In the genomic region with DNA sequence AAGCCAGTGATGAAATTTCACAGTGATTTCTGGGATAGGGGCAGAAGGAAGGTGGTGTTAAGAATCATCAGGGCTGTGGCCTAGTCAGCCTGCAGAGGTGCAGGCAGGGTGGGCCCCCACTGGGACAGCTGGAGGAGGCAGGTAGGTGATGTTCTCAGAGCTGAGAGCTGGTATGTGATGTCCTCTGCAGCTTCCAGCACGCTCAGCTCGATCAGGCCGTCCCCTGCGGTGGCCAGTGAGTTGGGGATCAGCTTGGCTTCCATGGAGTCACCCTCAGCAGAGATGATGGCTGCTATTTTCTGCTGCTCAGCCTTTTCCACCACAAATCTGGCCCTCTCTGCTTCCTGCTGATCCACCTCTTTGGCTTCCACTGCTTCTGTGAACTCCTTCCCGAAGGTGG, we compare ENCODE assay signal across 27 cellular contexts.
"Had no signal": no experiment of that assay in that cellular context is flagged by ENCODE, and none has a peak within 500 bp of the region (broad histone marks: within the 10 kb centered on the region; RNA-seq: fewer than 3 reads in every experiment).

No MANE protein-coding gene starts in this region.

- H3K9me3 ChIP-seq: colonic mucosa, esophagus muscularis mucosa, esophagus squamous epithelium, gastrocnemius medialis, gastroesophageal sphincter, heart left ventricle, heart right ventricle had no signal

- FAIRE-seq: colon, endometrium, frontal cortex had no signal

- H3K36me3 ChIP-seq: colonic mucosa, esophagus muscularis mucosa, esophagus squamous epithelium, gastrocnemius medialis, gastroesophageal sphincter, heart left ventricle, heart right ventricle had no signal

- DNase-seq: colonic mucosa; cortex of kidney; dermis blood vessel endothelial cell; dorsolateral prefrontal cortex; effector CD4-positive, alpha-beta T cell; effector CD8-positive, alpha-beta T cell; effector memory CD4-positive, alpha-beta T cell; effector memory CD8-positive, alpha-beta T cell; endodermal cell; erythroblast; esophagus squamous epithelium; foreskin fibroblast; foreskin keratinocyte; foreskin melanocyte; gastrocnemius medialis; glutamatergic neuron; head of caudate nucleus; heart left ventricle; heart right ventricle had no signal

- H3K27ac ChIP-seq: colonic mucosa, coronary artery, dorsolateral prefrontal cortex, epithelial cell of prostate, esophagus muscularis mucosa, esophagus squamous epithelium, foreskin keratinocyte, gastrocnemius medialis, gastroesophageal sphincter, heart left ventricle, heart right ventricle had no signal

- ATAC-seq: effector memory CD8-positive, alpha-beta T cell; esophagus mucosa; foreskin keratinocyte; gastrocnemius medialis; gastroesophageal sphincter; heart left ventricle; heart right ventricle had no signal

- H3K4me1 ChIP-seq: colonic mucosa, esophagus muscularis mucosa, esophagus squamous epithelium, foreskin keratinocyte, gastrocnemius medialis, gastroesophageal sphincter, heart left ventricle, heart right ventricle had no signal

- H3K4me3 ChIP-seq: colonic mucosa, coronary artery, dorsolateral prefrontal cortex, esophagus muscularis mucosa, esophagus squamous epithelium, gastrocnemius medialis, gastroesophageal sphincter, heart left ventricle, heart right ventricle had no signal
